ENCODE assay signal across 18 cellular contexts in genomic region chr18:70377857-70378701, GRCh38.
DNase-seq lines count a peak whose midpoint lies in the region; ATAC-seq and TF ChIP-seq lines count a peak whose summit lies in the region.
"Had no signal": no experiment of that assay in that cellular context is flagged by ENCODE, and none has a peak within 500 bp of the region (broad histone marks: within the 10 kb centered on the region; RNA-seq: fewer than 3 reads in every experiment).

No MANE protein-coding gene starts in this region.

- no peak overlapping the region for H3K23ac ChIP-seq in mesenchymal stem cell (ENCODE audit: low read length in 2 of 2)

- no peaks in the 10 kb centered on the region for H3K79me1 ChIP-seq in mesenchymal stem cell (replicated peaks; ENCODE audit: low read length, poor library complexity, severe bottlenecking)

- no peak overlapping the region for H2BK120ac ChIP-seq in mesenchymal stem cell (ENCODE audit: low read depth, low read length)

- in situ Hi-C loops in mammary epithelial cell (cut with MboI; ENCODE audit: low sequenced_read_pairs in 2 of 2) = no loop called here

- 87% methylated on average over 13 of the region's 13 CpGs for WGBS in mammary epithelial cell (ENCODE audit: low coverage, missing lambda C conversion rate)
- WGBS in mesenchymal stem cell = 69% methylated on average over 12 of the region's 13 CpGs

- no peaks in the 10 kb centered on the region for H3K9me3 ChIP-seq in mammary epithelial cell (replicated peaks; ENCODE audit: insufficient read depth, low read length)
- no peaks in the 10 kb centered on the region for H3K9me3 ChIP-seq in mesenchymal stem cell (ENCODE audit: control insufficient read depth, low read length)
- H3K9me3 ChIP-seq: vagina had no signal

- no peak for TF ChIP-seq CTCF in mammary epithelial cell (conservative IDR thresholded peaks at IDR 0.05 in 1 of 2, IDR thresholded peaks at IDR 0.05 in 1 of 2; ENCODE audit: extremely low read depth in 1 of 2, insufficient read depth in 1 of 2, low read depth in 1 of 2, low read length in 2 of 2)
- no peak for TF ChIP-seq CTCF in MCF 10A (IDR thresholded peaks at IDR 0.05; ENCODE audit: unreplicated experiment)
- TF ChIP-seq CTCF in choroid plexus epithelial cell (conservative IDR thresholded peaks at IDR 0.05; ENCODE audit: low read depth, low read length) = no peak
- no peak for TF ChIP-seq CTCF in type B pancreatic cell (conservative IDR thresholded peaks at IDR 0.05)
- no peak for TF ChIP-seq CTCF in mesothelial cell of epicardium (IDR thresholded peaks at IDR 0.05; ENCODE audit: unreplicated experiment)

- no peak overlapping the region for H3K14ac ChIP-seq in mesenchymal stem cell (ENCODE audit: low read length in 2 of 2)

- H2AFZ ChIP-seq in mammary epithelial cell (ENCODE audit: low read depth, low read length) = peak overlapping the region; percentile 12
- no peak overlapping the region for H2AFZ ChIP-seq in mesenchymal stem cell (ENCODE audit: low read depth, low read length)

- H4K20me1 ChIP-seq in mammary epithelial cell (ENCODE audit: insufficient read depth, low read length) = no peaks in the 10 kb centered on the region

- no peaks in the 10 kb centered on the region for H3K27me3 Mint-ChIP-seq in MCF 10A (ENCODE audit: insufficient read depth, unreplicated experiment)
- no peaks in the 10 kb centered on the region for H3K27me3 Mint-ChIP-seq in type B pancreatic cell
- peaks cover 2% of the 10 kb centered on the region for H3K27me3 Mint-ChIP-seq in mesothelial cell of epicardium (ENCODE audit: low read depth)

- H3K4ac ChIP-seq in mesenchymal stem cell (ENCODE audit: low read depth in 1 of 2, low read length in 2 of 2) = no peak overlapping the region

- H2BK15ac ChIP-seq in mesenchymal stem cell (ENCODE audit: low read depth, poor library complexity, severe bottlenecking) = no peak overlapping the region

- intact Hi-C loops in mammary epithelial cell (cut with micrococcal nuclease) = no loop called here
- intact Hi-C loops in MCF 10A (cut with micrococcal nuclease) = no loop called here

- H2AK5ac ChIP-seq in mesenchymal stem cell (ENCODE audit: low read length, severe bottlenecking) = no peak overlapping the region

- H3K27me3 ChIP-seq in mammary epithelial cell (ENCODE audit: insufficient read depth, low read length) = no peaks in the 10 kb centered on the region
- H3K27me3 ChIP-seq in mesenchymal stem cell (ENCODE audit: control insufficient read depth in 1 of 2, insufficient read depth in 1 of 2, low read length in 2 of 2) = no peaks in the 10 kb centered on the region
- H3K27me3 ChIP-seq: brain microvascular endothelial cell, vagina had no signal

- H3K18ac ChIP-seq in mesenchymal stem cell (ENCODE audit: low read depth in 1 of 2, low read length in 2 of 2) = peak overlapping the region; percentile 30 to 69

- no TSS peak for BruUV-seq in mammary epithelial cell (replicated peaks; lab: Mats Ljungman, UMichigan)
- no TSS peak for BruUV-seq in MCF 10A (replicated peaks; lab: Mats Ljungman, UMichigan)

- H3K4me3 Mint-ChIP-seq in MCF 10A (ENCODE audit: unreplicated experiment) = no peak overlapping the region
- H3K4me3 Mint-ChIP-seq in type B pancreatic cell = peak overlapping the region; percentile 35
- H3K4me3 Mint-ChIP-seq in mesothelial cell of epicardium = no peak overlapping the region
- H3K4me3 Mint-ChIP-seq: CD4-positive, alpha-beta T cell; natural killer cell had no signal

- no peak overlapping the region for H3K9ac ChIP-seq in mammary epithelial cell (ENCODE audit: insufficient read depth, low read length)
- H3K9ac ChIP-seq in mesenchymal stem cell (ENCODE audit: low read length) = peak overlapping the region; percentile 11

- no peak overlapping the region for H2BK5ac ChIP-seq in mesenchymal stem cell (ENCODE audit: low read depth, low read length, poor library complexity, severe bottlenecking)

- H4K8ac ChIP-seq in mesenchymal stem cell (ENCODE audit: low read length) = no peak overlapping the region

- no peaks in the 10 kb centered on the region for H3K36me3 Mint-ChIP-seq in MCF 10A (ENCODE audit: insufficient read depth, unreplicated experiment)
- H3K36me3 Mint-ChIP-seq in type B pancreatic cell = peaks cover 5% of the 10 kb centered on the region
- H3K36me3 Mint-ChIP-seq in mesothelial cell of epicardium = no peaks in the 10 kb centered on the region
- H3K36me3 Mint-ChIP-seq: natural killer cell had no signal

- peak overlapping the region; percentile 48 for H4K91ac ChIP-seq in mesenchymal stem cell (ENCODE audit: low read length)

- peak overlapping the region in 1 of 2 experiments; percentile 32 for H2BK12ac ChIP-seq in mesenchymal stem cell (ENCODE audit: low read length in 2 of 2)

- no peaks in the 10 kb centered on the region for H3K9me3 Mint-ChIP-seq in MCF 10A (ENCODE audit: unreplicated experiment)
- peaks cover 8% of the 10 kb centered on the region for H3K9me3 Mint-ChIP-seq in type B pancreatic cell
- no peaks in the 10 kb centered on the region for H3K9me3 Mint-ChIP-seq in mesothelial cell of epicardium
- H3K9me3 Mint-ChIP-seq: CD4-positive, alpha-beta T cell; natural killer cell had no signal

- POLR2A ChIA-PET in MCF 10A (lab: Yijun Ruan, JAX) = no interaction called here

- no peaks in the 10 kb centered on the region for H3K79me2 ChIP-seq in mammary epithelial cell (ENCODE audit: insufficient read depth, low read length)

- no peaks in the 10 kb centered on the region for H3K36me3 ChIP-seq in mammary epithelial cell (ENCODE audit: insufficient read depth, low read length)
- H3K36me3 ChIP-seq in mesenchymal stem cell (ENCODE audit: control insufficient read depth in 1 of 2, insufficient read depth in 2 of 2, low read depth in 1 of 2, low read length in 2 of 2) = no peaks in the 10 kb centered on the region
- H3K36me3 ChIP-seq: brain microvascular endothelial cell, vagina had no signal

- no peak for ATAC-seq in GM21723 (IDR thresholded peaks at IDR 0.05; ENCODE audit: unreplicated experiment)
- no peak for ATAC-seq in HG03439 (IDR thresholded peaks at IDR 0.05; ENCODE audit: unreplicated experiment)
- ATAC-seq: left cardiac atrium, natural killer cell had no signal

- peaks cover 23% of the 10 kb centered on the region for H3K4me1 Mint-ChIP-seq in MCF 10A (ENCODE audit: insufficient read depth, unreplicated experiment)
- H3K4me1 Mint-ChIP-seq in type B pancreatic cell (ENCODE audit: unreplicated experiment) = peaks cover 39% of the 10 kb centered on the region
- H3K4me1 Mint-ChIP-seq in mesothelial cell of epicardium = peaks cover 19% of the 10 kb centered on the region
- H3K4me1 Mint-ChIP-seq: natural killer cell had no signal

- no peak overlapping the region for H3K4me2 ChIP-seq in mammary epithelial cell (ENCODE audit: insufficient read depth, low read depth, low read length)
- no peak overlapping the region for H3K4me2 ChIP-seq in mesenchymal stem cell (ENCODE audit: low read length, poor library complexity, severe bottlenecking)

- H3K4me1 ChIP-seq in mammary epithelial cell (ENCODE audit: insufficient read depth, low read length) = peaks cover 19% of the 10 kb centered on the region
- H3K4me1 ChIP-seq in mesenchymal stem cell (ENCODE audit: control insufficient read depth, insufficient read depth, low read depth, low read length) = peaks cover 5% of the 10 kb centered on the region
- H3K4me1 ChIP-seq: vagina had no signal

- no peak overlapping the region for H3K27ac Mint-ChIP-seq in MCF 10A (ENCODE audit: low read depth, unreplicated experiment)
- H3K27ac Mint-ChIP-seq in type B pancreatic cell = peak overlapping the region; percentile 65
- no peak overlapping the region for H3K27ac Mint-ChIP-seq in mesothelial cell of epicardium
- H3K27ac Mint-ChIP-seq: CD4-positive, alpha-beta T cell; natural killer cell had no signal

- H3K4me3 ChIP-seq in mammary epithelial cell (replicated peaks in 1 of 3; ENCODE audit: insufficient read depth in 1 of 3, low read depth in 2 of 3, low read length in 3 of 3) = no peak overlapping the region
- no peak overlapping the region for H3K4me3 ChIP-seq in choroid plexus epithelial cell (ENCODE audit: low read depth, low read length)
- H3K4me3 ChIP-seq in mesenchymal stem cell (ENCODE audit: insufficient read depth in 1 of 2, low read depth in 1 of 2, low read length in 2 of 2) = no peak overlapping the region
- H3K4me3 ChIP-seq: vagina had no signal

- H3K27ac ChIP-seq in mammary epithelial cell (ENCODE audit: insufficient read depth, low read depth, low read length) (no peak overlapping the region), mesenchymal stem cell (ENCODE audit: low read length, poor library complexity, severe bottlenecking) (no peak overlapping the region)
- H3K27ac ChIP-seq: brain microvascular endothelial cell, vagina had no signal

- no peak for DNase-seq in mammary epithelial cell
- DNase-seq in MCF 10A (ENCODE audit: unreplicated experiment) = no peak
- peak; percentile 12 for DNase-seq in choroid plexus epithelial cell (ENCODE audit: low read depth)
- DNase-seq in mesenchymal stem cell = no peak
- no peak for DNase-seq in type B pancreatic cell (ENCODE audit: extremely low spot score, unreplicated experiment)
- no peak for DNase-seq in mesothelial cell of epicardium (ENCODE audit: low spot score in 2 of 2, unreplicated experiment in 2 of 2)
- DNase-seq: activated naive CD4-positive, alpha-beta T cell treated with anti-CD3 and anti-CD28 coated beads, Interleukin-2, amount 50 U/mL, for 16 hours; brain microvascular endothelial cell; CD4-positive, alpha-beta T cell; EL; left cardiac atrium; natural killer cell; NCI-H1694; NCI-H446 treated with DMSO at 0.1 percent for 48 hours; retina had no signal

- dilution Hi-C loops in mammary epithelial cell (cut with HindIII; ENCODE audit: low sequenced_read_pairs) = no loop called here

- CTCF ChIA-PET in mammary epithelial cell (lab: Charles Lee; ENCODE audit: low non-redundant PET) = no interaction called here
- CTCF ChIA-PET in MCF 10A (lab: Yijun Ruan, JAX) = interaction anchor here (0.7 to 0.9 kb wide), 3 partner anchors 9 to 176 kb away, joined by 3 to 4 read pairs (median 4); no protein-coding TSS in a partner anchor
